13 cellular contexts compared by ENCODE assay signal in the genomic region with DNA sequence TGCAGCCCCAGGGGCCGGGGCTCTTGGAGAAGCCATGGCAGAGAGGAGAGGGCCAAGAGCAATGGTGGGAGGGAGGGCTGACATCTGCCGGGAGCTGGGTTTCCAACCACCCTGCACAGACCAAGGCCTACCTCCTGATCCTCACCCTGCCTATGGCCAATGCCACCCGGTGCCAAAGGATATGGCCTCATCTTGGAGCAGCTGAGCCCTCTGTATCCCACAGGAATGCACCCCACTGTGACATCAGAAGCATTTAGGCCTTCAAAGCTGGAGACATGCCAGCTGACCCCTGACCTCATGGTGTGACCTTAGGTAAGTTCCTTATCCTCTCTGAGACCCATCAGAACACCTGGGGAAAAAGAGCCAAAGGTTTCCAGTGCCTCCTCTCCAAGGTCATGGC.
A peak's percentile ranks its signal among the peaks of the same experiment; 100 is the strongest.
DNase-seq lines count a peak whose midpoint lies in the region; ATAC-seq and TF ChIP-seq lines count a peak whose summit lies in the region.
"Had no signal": no experiment of that assay in that cellular context is flagged by ENCODE, and none has a peak within 500 bp of the region (broad histone marks: within the 10 kb centered on the region; RNA-seq: fewer than 3 reads in every experiment).

No MANE protein-coding gene starts in this region.

- H3K4me3 ChIP-seq in cardiac muscle cell: no peak overlapping the region
- H3K4me3 ChIP-seq in right atrium auricular region: no peak overlapping the region
- no peak overlapping the region for H3K4me3 ChIP-seq in MG63
- no peak overlapping the region for H3K4me3 ChIP-seq in mesenchymal stem cell (ENCODE audit: insufficient read depth in 1 of 2, low read depth in 1 of 2, low read length in 2 of 2)
- no peak overlapping the region for H3K4me3 ChIP-seq in uterus
- H3K4me3 ChIP-seq: GM23248 had no signal

- H3K36me3 ChIP-seq in cardiac muscle cell: no peaks in the 10 kb centered on the region
- H3K36me3 ChIP-seq in right atrium auricular region: no peaks in the 10 kb centered on the region
- H3K36me3 ChIP-seq in MG63: no peaks in the 10 kb centered on the region
- no peaks in the 10 kb centered on the region for H3K36me3 ChIP-seq in mesenchymal stem cell (ENCODE audit: control insufficient read depth in 1 of 2, insufficient read depth in 2 of 2, low read depth in 1 of 2, low read length in 2 of 2)
- H3K36me3 ChIP-seq in uterus: no peaks in the 10 kb centered on the region

- no peak overlapping the region for H2AFZ ChIP-seq in mesenchymal stem cell (ENCODE audit: low read depth, low read length)
- H2AFZ ChIP-seq: GM23248 had no signal

- H3K14ac ChIP-seq in mesenchymal stem cell (ENCODE audit: low read length in 2 of 2): no peak overlapping the region

- H3K18ac ChIP-seq in mesenchymal stem cell (ENCODE audit: low read depth in 1 of 2, low read length in 2 of 2): peak overlapping the region in 1 of 2 experiments; percentile 51

- H3K79me1 ChIP-seq in mesenchymal stem cell (replicated peaks; ENCODE audit: low read length, poor library complexity, severe bottlenecking): no peaks in the 10 kb centered on the region

- H3K27ac ChIP-seq in cardiac muscle cell (peak overlapping the region; percentile 18), right atrium auricular region (no peak overlapping the region), mesenchymal stem cell (ENCODE audit: low read length, poor library complexity, severe bottlenecking) (no peak overlapping the region), uterus (no peak overlapping the region)
- H3K27ac ChIP-seq: 22Rv1, GM23248 had no signal

- no peak overlapping the region for H3K23ac ChIP-seq in mesenchymal stem cell (ENCODE audit: low read length in 2 of 2)

- H3K27me3 ChIP-seq in cardiac muscle cell: no peaks in the 10 kb centered on the region
- H3K27me3 ChIP-seq in right atrium auricular region: no peaks in the 10 kb centered on the region
- no peaks in the 10 kb centered on the region for H3K27me3 ChIP-seq in MG63
- H3K27me3 ChIP-seq in mesenchymal stem cell (ENCODE audit: control insufficient read depth in 1 of 2, insufficient read depth in 1 of 2, low read length in 2 of 2): no peaks in the 10 kb centered on the region
- no peaks in the 10 kb centered on the region for H3K27me3 ChIP-seq in uterus

- intact Hi-C loops in uterus (cut with DNase I; ENCODE audit: low total_unique reads): no loop called here

- no peak for DNase-seq in cardiac muscle cell (ENCODE audit: low read depth in 1 of 2, low spot score in 1 of 2)
- no peak for DNase-seq in right atrium auricular region (ENCODE audit: low spot score)
- peak; percentile 69 for DNase-seq in MG63
- DNase-seq in mesenchymal stem cell: no peak
- DNase-seq in COLO829 (ENCODE audit: low spot score): no peak
- DNase-seq in uterus: no peak
- DNase-seq: Caco-2; CD8-positive, alpha-beta T cell; DND-41; GM23248; H7 had no signal

- H4K8ac ChIP-seq in mesenchymal stem cell (ENCODE audit: low read length): no peak overlapping the region

- H3K9me3 ChIP-seq in cardiac muscle cell (ENCODE audit: low read depth) (no peaks in the 10 kb centered on the region), right atrium auricular region (no peaks in the 10 kb centered on the region), MG63 (no peaks in the 10 kb centered on the region), mesenchymal stem cell (ENCODE audit: control insufficient read depth, low read length) (no peaks in the 10 kb centered on the region), uterus (no peaks in the 10 kb centered on the region)
- H3K9me3 ChIP-seq: Caco-2 had no signal

- no peak for TF ChIP-seq POLR2A in uterus (IDR thresholded peaks at IDR 0.05)

- no peak overlapping the region for H3K4ac ChIP-seq in mesenchymal stem cell (ENCODE audit: low read depth in 1 of 2, low read length in 2 of 2)

- H2BK15ac ChIP-seq in mesenchymal stem cell (ENCODE audit: low read depth, poor library complexity, severe bottlenecking): peak overlapping the region; percentile 12

- peak overlapping the region; percentile 4 for H4K91ac ChIP-seq in mesenchymal stem cell (ENCODE audit: low read length)

- H3K4me1 ChIP-seq in cardiac muscle cell (ENCODE audit: low read depth) (peaks cover 12% of the 10 kb centered on the region), right atrium auricular region (peaks cover 0 to 22% of the 10 kb centered on the region in 2 donors), mesenchymal stem cell (ENCODE audit: control insufficient read depth, insufficient read depth, low read depth, low read length) (peaks cover 25% of the 10 kb centered on the region), uterus (peaks cover 5% of the 10 kb centered on the region in 2 donors)
- H3K4me1 ChIP-seq: Caco-2 had no signal

- 93% methylated on average over 3 of the region's 3 CpGs for WGBS in mesenchymal stem cell

- no peak overlapping the region for H2BK120ac ChIP-seq in mesenchymal stem cell (ENCODE audit: low read depth, low read length)

- no peak overlapping the region for H2BK5ac ChIP-seq in mesenchymal stem cell (ENCODE audit: low read depth, low read length, poor library complexity, severe bottlenecking)

- no peak for ATAC-seq in HG02588 (IDR thresholded peaks at IDR 0.05; ENCODE audit: unreplicated experiment)
- ATAC-seq: CD8-positive, alpha-beta T cell had no signal

- no peak overlapping the region for H3K4me2 ChIP-seq in mesenchymal stem cell (ENCODE audit: low read length, poor library complexity, severe bottlenecking)

- TF ChIP-seq CTCF in cardiac muscle cell (IDR thresholded peaks at IDR 0.05; ENCODE audit: low read depth, low read length) (no peak), right atrium auricular region (IDR thresholded peaks at IDR 0.05) (no peak), uterus (IDR thresholded peaks at IDR 0.05) (no peak)

- H2AK5ac ChIP-seq in mesenchymal stem cell (ENCODE audit: low read length, severe bottlenecking): peak overlapping the region; percentile 32

- no peak overlapping the region for H2BK12ac ChIP-seq in mesenchymal stem cell (ENCODE audit: low read length in 2 of 2)

- no peak overlapping the region for H3K9ac ChIP-seq in mesenchymal stem cell (ENCODE audit: low read length)
- H3K9ac ChIP-seq: GM23248 had no signal
